ENCODE assay signal across 27 cellular contexts in the genomic region with DNA sequence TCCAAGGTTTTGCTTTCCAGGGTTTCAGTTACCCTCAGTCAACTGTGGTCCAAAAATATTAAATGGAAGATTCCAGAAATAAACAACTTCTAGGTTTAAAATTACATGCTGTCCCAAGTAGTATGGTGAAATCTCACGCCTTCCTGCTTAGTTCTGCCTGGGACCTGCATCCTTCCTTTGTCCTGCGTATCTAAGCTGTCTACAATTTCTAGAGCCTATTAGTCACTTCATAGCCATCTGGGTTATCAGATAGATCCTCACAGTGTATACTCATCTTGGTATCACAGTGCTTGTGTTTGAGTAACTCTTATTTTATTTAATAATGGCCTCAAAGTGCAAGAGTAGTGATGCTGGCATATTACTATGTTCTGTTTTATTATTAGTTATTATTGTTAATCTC.
DNase-seq lines count a peak whose midpoint lies in the region; ATAC-seq, FAIRE-seq and TF ChIP-seq lines count a peak whose summit lies in the region.
"Had no signal": no experiment of that assay in that cellular context is flagged by ENCODE, and none has a peak within 500 bp of the region (broad histone marks: within the 10 kb centered on the region; RNA-seq: fewer than 3 reads in every experiment).

No MANE protein-coding gene starts in this region.

- in situ Hi-C loops in G401 (cut with HindIII; ENCODE audit: low sequenced_read_pairs): no loop called here

- peak overlapping the region; percentile 47; the same call in 2 of the 3 replicates for H3K4me2 ChIP-seq in A549
- H3K4me2 ChIP-seq: BLaER1 treated with 17β-estradiol and CSF1 and Interleukin-3, amounts not matched to agents 10 nM and 100 nM had no signal

- FAIRE-seq in A549 (lab: Jason Lieb, UNC): no peak
- FAIRE-seq: A204.1, islet of Langerhans had no signal

- peaks cover 42% of the 10 kb centered on the region for H3K4me1 ChIP-seq in A549
- H3K4me1 ChIP-seq: uterus had no signal

- ATAC-seq in A549 (peak; percentile 84 to 87), HG03196 (IDR thresholded peaks at IDR 0.05; ENCODE audit: unreplicated experiment) (no peak), HG03432 (IDR thresholded peaks at IDR 0.05; ENCODE audit: unreplicated experiment) (no peak)
- ATAC-seq: right cardiac atrium had no signal

- no peaks in the 10 kb centered on the region for H3K9me3 Mint-ChIP-seq in endothelial cell (ENCODE audit: unreplicated experiment)
- H3K9me3 Mint-ChIP-seq: activated B cell treated with CpG ODN at 0.5 μM for 24 hours; central memory CD8-positive, alpha-beta T cell; T-helper 2 cell treated with Interferon-gamma antibody and Interleukin-4, amounts not matched to agents 5 μg/mL and 100 μg/mL, for 36 hours had no signal

- H3K36me3 Mint-ChIP-seq in endothelial cell (ENCODE audit: low read depth, unreplicated experiment): no peaks in the 10 kb centered on the region

- no peak overlapping the region for H3K4me3 Mint-ChIP-seq in endothelial cell (ENCODE audit: unreplicated experiment)
- H3K4me3 Mint-ChIP-seq: activated B cell treated with CpG ODN at 0.5 μM for 24 hours; central memory CD8-positive, alpha-beta T cell; T-helper 2 cell treated with Interferon-gamma antibody and Interleukin-4, amounts not matched to agents 5 μg/mL and 100 μg/mL, for 36 hours had no signal

- H3K27ac ChIP-seq in A549: peak overlapping the region; percentile 52 to 68; a peak in 4 of 6 replicates
- H3K27ac ChIP-seq: adrenal gland; BLaER1 treated with 17β-estradiol and CSF1 and Interleukin-3, amounts not matched to agents 10 nM and 100 nM; HL-60; SK-N-MC; uterus had no signal

- TF ChIP-seq POLR2A in A549 (IDR thresholded peaks at IDR 0.05; ENCODE audit: low read length): no peak

- no peaks in the 10 kb centered on the region for H3K9me3 ChIP-seq in A549
- H3K9me3 ChIP-seq: adrenal gland; BLaER1 treated with 17β-estradiol and CSF1 and Interleukin-3, amounts not matched to agents 10 nM and 100 nM; uterus had no signal

- TF ChIP-seq CTCF in A549 (IDR thresholded peaks at IDR 0.05) (no peak), cardiac fibroblast (IDR thresholded peaks at IDR 0.05; ENCODE audit: low read depth, low read length) (no peak), endothelial cell (IDR thresholded peaks at IDR 0.05; ENCODE audit: unreplicated experiment) (no peak)

- H3K4me1 Mint-ChIP-seq in endothelial cell (ENCODE audit: unreplicated experiment): peaks cover 12% of the 10 kb centered on the region
- H3K4me1 Mint-ChIP-seq: activated B cell treated with CpG ODN at 0.5 μM for 24 hours; central memory CD8-positive, alpha-beta T cell had no signal

- peaks cover 2% of the 10 kb centered on the region for H3K27me3 Mint-ChIP-seq in endothelial cell (ENCODE audit: unreplicated experiment)
- H3K27me3 Mint-ChIP-seq: activated B cell treated with CpG ODN at 0.5 μM for 24 hours had no signal

- CTCF ChIA-PET in A549 (lab: Yijun Ruan, JAX): no interaction called here

- no peak overlapping the region for H3K27ac Mint-ChIP-seq in endothelial cell (ENCODE audit: unreplicated experiment)
- H3K27ac Mint-ChIP-seq: activated B cell treated with CpG ODN at 0.5 μM for 24 hours; T-helper 2 cell treated with Interferon-gamma antibody and Interleukin-4, amounts not matched to agents 5 μg/mL and 100 μg/mL, for 36 hours had no signal

- DNase-seq in A549 (ENCODE audit: low read depth in 1 of 2, low spot score in 1 of 2) (no peak), NCI-H226 (peak; percentile 91), cardiac fibroblast (ENCODE audit: low read depth in 2 of 2) (peak; percentile 57 to 73), iris pigment epithelial cell (ENCODE audit: low read depth) (peak; percentile 95), endothelial cell (ENCODE audit: low spot score) (no peak), G401 (ENCODE audit: low spot score) (no peak)
- DNase-seq: activated B cell treated with CpG ODN at 0.5 μM for 24 hours; activated CD4-positive, alpha-beta T cell treated with anti-CD3 and anti-CD28 coated beads, Interleukin-2, amount 50 U/mL, for 48 hours; activated gamma-delta T cell; adrenal gland; effector CD8-positive, alpha-beta T cell; hippocampal formation; NCI-H1694 treated with DMSO at 0.1 percent for 48 hours; NCI-H748 treated with DMSO at 0.1 percent for 48 hours; right cardiac atrium; substantia nigra; uterus had no signal

- H3K4me3 ChIP-seq in A549 (no peak overlapping the region), cardiac fibroblast (replicated peaks in 1 of 2; ENCODE audit: low read depth in 2 of 2, low read length in 2 of 2) (no peak overlapping the region)
- H3K4me3 ChIP-seq: adrenal gland; BLaER1 treated with 17β-estradiol and CSF1 and Interleukin-3, amounts not matched to agents 10 nM and 100 nM; lung; SK-N-MC; uterus had no signal

- POLR2A ChIA-PET in A549 (lab: Yijun Ruan, JAX): no interaction called here

- WGBS in A549 (ENCODE audit: missing lambda C conversion rate): 53% methylated on average over 2 of the region's 2 CpGs

- TF ChIP-seq EP300 in A549 (IDR thresholded peaks at IDR 0.05): no peak

- TF ChIP-seq RAD21 in A549 (conservative IDR thresholded peaks at IDR 0.05 in 1 of 2, IDR thresholded peaks at IDR 0.05 in 1 of 2): no peak

TF ChIP-seq in A549, 52 proteins besides CTCF, POLR2A, EP300 and RAD21:
- TF ChIP-seq REST (IDR thresholded peaks at IDR 0.05): no peak
- no peak for TF ChIP-seq EHF (CRISPR knock-in tag; IDR thresholded peaks at IDR 0.05)
- TF ChIP-seq CEBPB (IDR thresholded peaks at IDR 0.05): peak in 1 of 2 experiments; percentile 29; a peak in 2 of 4 replicates
- no peak for TF ChIP-seq FOSL2 (IDR thresholded peaks at IDR 0.05)
- TF ChIP-seq FOSL2 (CRISPR knock-in tag; IDR thresholded peaks at IDR 0.05): no peak
- no peak for TF ChIP-seq EHMT2 (IDR thresholded peaks at IDR 0.05; ENCODE audit: low read depth)
- no peak for TF ChIP-seq TFCP2L1 (CRISPR knock-in tag; IDR thresholded peaks at IDR 0.05)
TF ChIP-seq in A549: peak in this region for 1.

Comparison
In these comparisons a context has a peak if more than half of its experiments do, and no peak if none do; other contexts are left out.
1. ATAC-seq: peak in A549 (2 of 2); none in HG03196 (single experiment) and HG03432 (single experiment).
2. DNase-seq: peak in NCI-H226 (single experiment), cardiac fibroblast (2 of 2) and iris pigment epithelial cell (single experiment); none in A549 (0 of 2), endothelial cell (single experiment) and G401 (single experiment).